ENCODE assay signal across 8 cellular contexts in genomic region chr2:71923887-71924533, GRCh38.
A peak's percentile ranks its signal among the peaks of the same experiment; 100 is the strongest.
DNase-seq lines count a peak whose midpoint lies in the region; ATAC-seq, FAIRE-seq and TF ChIP-seq lines count a peak whose summit lies in the region.

No MANE protein-coding gene starts in this region.

- 7% methylated on average over 7 of the region's 7 CpGs for WGBS in K562 (ENCODE audit: insufficient coverage, low coverage, missing lambda C conversion rate)

- no TSS peak for BruUV-seq in K562 (replicated peaks; lab: Mats Ljungman, UMichigan)

- no peak for TF ChIP-seq EP300 in K562 (IDR thresholded peaks at IDR 0.05; ENCODE audit: low read length)

- H4K20me1 ChIP-seq in K562 (replicated peaks; ENCODE audit: control insufficient read depth, insufficient read depth, low read length) = 0 out of 2 replicates have a peak, but pooled peaks cover 3% of the 10 kb centered on the region

- H3K4me1 ChIP-seq in K562 (replicated peaks in 1 of 2; ENCODE audit: control insufficient read depth in 2 of 2, insufficient read depth in 2 of 2, low read length in 2 of 2) = no peaks in the 10 kb centered on the region; a peak in 1 of 5 replicates

- no peak overlapping the region for H3K4me3 ChIP-seq in K562

- H3K27ac ChIP-seq in K562 (ENCODE audit: extremely low read depth, low read depth, low read length) = no peak overlapping the region

- TF ChIP-seq CTCF in GM10266 (IDR thresholded peaks at IDR 0.05; ENCODE audit: control insufficient read depth, insufficient read depth, low read depth, missing control alignments) (peak; percentile 80), K562 (IDR thresholded peaks at IDR 0.05 in 2 of 3, conservative IDR thresholded peaks at IDR 0.05 in 1 of 3; ENCODE audit: insufficient read depth in 2 of 3, low read depth in 1 of 3, low read length in 3 of 3) (peak; percentile 78 to 84 (median 81))

- POLR2A ChIA-PET in K562 (lab: Yijun Ruan, JAX) = interaction anchor here (0.5 to 1.1 kb wide), 6 partner anchors 9 to 672 kb away, joined by 3 to 5 read pairs (median 3); no protein-coding TSS in a partner anchor

- no peaks in the 10 kb centered on the region for H3K9me3 ChIP-seq in K562 (replicated peaks; ENCODE audit: control insufficient read depth, insufficient read depth, low read depth, low read length)

- no peaks in the 10 kb centered on the region for H3K9me1 ChIP-seq in K562 (ENCODE audit: control insufficient read depth, insufficient read depth, low read length)

- CTCF ChIA-PET in K562 (lab: Yijun Ruan, JAX; ENCODE audit: low intra/inter-chr PET ratio) = interaction anchor here (0.7 to 2.2 kb wide), 4 partner anchors 71 to 681 kb away, joined by 3 to 8 read pairs (median 4); no protein-coding TSS in a partner anchor

- in situ Hi-C loops in K562 (cut with MboI) = loop anchor here (10.0 kb wide), 2 partner anchors 231 to 661 kb away; no protein-coding TSS in a partner anchor

- no peak overlapping the region for H3K4me2 ChIP-seq in K562 (ENCODE audit: insufficient read depth, low read length)

- TF ChIP-seq POLR2A in K562 (conservative IDR thresholded peaks at IDR 0.05) = no peak

- peak; percentile 91 for FAIRE-seq in K562 (lab: Jason Lieb, UNC)

- H3K9ac ChIP-seq in K562 (ENCODE audit: insufficient read depth in 1 of 2, low read depth in 2 of 2, low read length in 2 of 2) = no peak overlapping the region

- H3K79me2 ChIP-seq in K562 (ENCODE audit: control insufficient read depth, insufficient read depth, low read length) = no peaks in the 10 kb centered on the region

- H3K27me3 ChIP-seq in K562 (ENCODE audit: control insufficient read depth in 2 of 2, insufficient read depth in 2 of 2, low read length in 2 of 2) = peaks cover 2 to 17% of the 10 kb centered on the region in 2 experiments; a peak in 3 of 5 replicates

- intact Hi-C loops in K562 (cut with micrococcal nuclease) = loop anchor here (1.0 to 10.0 kb wide), 6 partner anchors 71 to 823 kb away; no protein-coding TSS in a partner anchor

- H3K36me3 ChIP-seq in K562 (ENCODE audit: control insufficient read depth, insufficient read depth, low read length) = no peaks in the 10 kb centered on the region

- H2AFZ ChIP-seq in K562 (ENCODE audit: low read depth, low read length) = no peak overlapping the region

- peak; percentile 95 for ATAC-seq in K562
- ATAC-seq in GM21360 (IDR thresholded peaks at IDR 0.05; ENCODE audit: unreplicated experiment) = no peak

- TF ChIP-seq RAD21 in K562 (CRISPR knock-in tag; conservative IDR thresholded peaks at IDR 0.05 in 1 of 2, IDR thresholded peaks at IDR 0.05 in 1 of 2) = peak; percentile 86 to 89

- DNase-seq in GM10266 (ENCODE audit: extremely low spot score) = peak; percentile 61
- DNase-seq in H4 (ENCODE audit: low spot score) = peak; percentile 67
- DNase-seq in NCI-H1105 (lab: John Stamatoyannopoulos, UW) = peak; percentile 69
- peak; percentile 30 for DNase-seq in T follicular helper cell (ENCODE audit: low read depth)
- DNase-seq in K562 (ENCODE audit: extremely low read depth in 1 of 4, low spot score in 3 of 4) = peak; percentile 72 to 79 (median 78)
- DNase-seq in iPS-NIHi7 (ENCODE audit: extremely low spot score) = peak; percentile 93
- peak; percentile 32 to 50 (median 36) for DNase-seq in stimulated activated CD4-positive, alpha-beta T cell treated with anti-CD3 and anti-CD28 coated beads, Interleukin-12 subunit alpha, Interleukin-12 subunit beta, amount 100 ng/mL, for 48 hours (ENCODE audit: low read depth in 2 of 3, low spot score in 1 of 3)

TF ChIP-seq in K562, 482 proteins besides CTCF, POLR2A, EP300 and RAD21 (continues in another document):
- TF ChIP-seq ZFPM2 (CRISPR knock-in tag; IDR thresholded peaks at IDR 0.05) (no peak), PCBP1 (IDR thresholded peaks at IDR 0.05; ENCODE audit: low read depth, low read length, poor library complexity, severe bottlenecking) (no peak), MXD1 (CRISPR knock-in tag; IDR thresholded peaks at IDR 0.05; ENCODE audit: borderline replicate concordance, poor library complexity, severe bottlenecking) (no peak), GABPB1 (CRISPR knock-in tag; IDR thresholded peaks at IDR 0.05) (no peak), CAMTA2 (CRISPR knock-in tag; conservative IDR thresholded peaks at IDR 0.05) (no peak), CTBP1 (IDR thresholded peaks at IDR 0.05; ENCODE audit: borderline replicate concordance) (peak; percentile 37; the same call in 1 of the 2 replicates), ATF1 (CRISPR knock-in tag; IDR thresholded peaks at IDR 0.05) (no peak), ATF1 (tag; IDR thresholded peaks at IDR 0.05) (no peak), GTF2F1 (IDR thresholded peaks at IDR 0.05; ENCODE audit: low read depth, low read length) (no peak), MCM3 (IDR thresholded peaks at IDR 0.05) (no peak), ZNF133 (CRISPR knock-in tag; IDR thresholded peaks at IDR 0.05) (no peak), ZNF780A (CRISPR knock-in tag; IDR thresholded peaks at IDR 0.05) (no peak), ELF4 (CRISPR knock-in tag; IDR thresholded peaks at IDR 0.05) (0 out of 2 replicates have a peak, but pooled peaks have one; percentile 50), RHOXF2B (CRISPR knock-in tag; conservative IDR thresholded peaks at IDR 0.05) (no peak), SRSF7 (optimal IDR thresholded peaks at IDR 0.05; ENCODE audit: low read depth, low read length) (no peak), ZNF12 (CRISPR knock-in tag; IDR thresholded peaks at IDR 0.05) (no peak), MIER1 (IDR thresholded peaks at IDR 0.05; ENCODE audit: low read depth) (no peak), CREB3L1 (IDR thresholded peaks at IDR 0.05; ENCODE audit: borderline replicate concordance, low read depth) (no peak), ZNF224 (CRISPR knock-in tag; IDR thresholded peaks at IDR 0.05) (no peak), DEAF1 (CRISPR knock-in tag; IDR thresholded peaks at IDR 0.05) (peak; percentile 58; the same call in 1 of the 2 replicates), NFIX (CRISPR knock-in tag; IDR thresholded peaks at IDR 0.05; ENCODE audit: low read depth) (no peak), FOXM1 (IDR thresholded peaks at IDR 0.05; ENCODE audit: low read depth) (no peak), FOXM1 (CRISPR knock-in tag; IDR thresholded peaks at IDR 0.05; ENCODE audit: low read depth) (no peak), ZBTB9 (CRISPR knock-in tag; IDR thresholded peaks at IDR 0.05) (0 out of 2 replicates have a peak, but pooled peaks have one; percentile 27), POLR2H (tag; IDR thresholded peaks at IDR 0.05; ENCODE audit: low read depth) (no peak), TCF7L2 (IDR thresholded peaks at IDR 0.05; ENCODE audit: low read depth, low read length) (no peak)

Comparison
In these comparisons a context has a peak if more than half of its experiments do, and no peak if none do; other contexts are left out.
1. DNase-seq: peak in every context shown above with its lines; median percentile 93 in iPS-NIHi7; 78 in K562; 69 in NCI-H1105; 67 in H4; 61 in GM10266; 36 in stimulated activated CD4-positive, alpha-beta T cell treated with anti-CD3 and anti-CD28 coated beads, Interleukin-12 subunit alpha, Interleukin-12 subunit beta, amount 100 ng/mL, for 48 hours; 30 in T follicular helper cell.